Comparison of ENCODE assay signal across 8 cellular contexts in genomic region chr19:10390652-10391286, GRCh38. TPM values are rescaled to one million over a fixed set of nuclear protein-coding genes. Genes with fewer than 3 reads are reported as not detected.
A peak's percentile ranks its signal among the peaks of the same experiment; 100 is the strongest.
DNase-seq lines count a peak whose midpoint lies in the region; ATAC-seq and TF ChIP-seq lines count a peak whose summit lies in the region.

No MANE protein-coding gene starts in this region.

- no peaks in the 10 kb centered on the region for H3K9me3 Mint-ChIP-seq in CD8-positive, alpha-beta T cell
- no peaks in the 10 kb centered on the region for H3K9me3 Mint-ChIP-seq in activated T-cell treated with anti-CD3 and anti-CD28 coated beads, Interleukin-2, amount 50 U/mL, for 24 hours

- no peaks in the 10 kb centered on the region for H3K4me1 ChIP-seq in CD8-positive, alpha-beta T cell (ENCODE audit: insufficient read depth, low read length)
- H3K4me1 ChIP-seq in OCI-LY1 (ENCODE audit: insufficient read depth, low read length, severe bottlenecking) (peaks cover 2% of the 10 kb centered on the region), neuronal stem cell (ENCODE audit: control insufficient read depth in 2 of 2, insufficient read depth in 1 of 2, low read depth in 1 of 2, low read length in 2 of 2) (no peaks in the 10 kb centered on the region)

- no peak overlapping the region for H3K23ac ChIP-seq in neuronal stem cell (ENCODE audit: low read depth, low read length, poor library complexity)

- DNase-seq in CD8-positive, alpha-beta T cell = peak; percentile 31 to 80 (median 64)
- peak in 1 of 2 experiments; percentile 70 for DNase-seq in HL-60 (ENCODE audit: low read depth in 1 of 2, low spot score in 1 of 2)
- peak; percentile 75 for DNase-seq in activated T-cell treated with anti-CD3 and anti-CD28 coated beads, Interleukin-2, amount 50 U/mL, for 24 hours
- peak; percentile 50 for DNase-seq in fibroblast of gingiva (ENCODE audit: low read depth)
- peak; percentile 68 for DNase-seq in neuronal stem cell (ENCODE audit: low spot score)
- DNase-seq in ureter (ENCODE audit: low spot score) = peak; percentile 77
- DNase-seq in cortex of kidney (lab: John Stamatoyannopoulos, UW) = no peak

- no peak overlapping the region for H2AFZ ChIP-seq in OCI-LY1 (ENCODE audit: low read length)
- no peak overlapping the region for H2AFZ ChIP-seq in neuronal stem cell (ENCODE audit: low read length)

- H3K27ac ChIP-seq in CD8-positive, alpha-beta T cell (ENCODE audit: low read depth, low read length) = no peak overlapping the region
- no peak overlapping the region for H3K27ac ChIP-seq in HL-60 (replicated peaks)
- H3K27ac ChIP-seq in OCI-LY1 (ENCODE audit: low read depth, low read length, poor library complexity, severe bottlenecking) = no peak overlapping the region
- no peak overlapping the region for H3K27ac ChIP-seq in neuronal stem cell (replicated peaks; ENCODE audit: low read length)

- no peak overlapping the region for H3K14ac ChIP-seq in neuronal stem cell (ENCODE audit: low read length)

- H3K9ac ChIP-seq in OCI-LY1 (ENCODE audit: low read length) = no peak overlapping the region
- no peak overlapping the region for H3K9ac ChIP-seq in neuronal stem cell (ENCODE audit: low read depth, low read length, poor library complexity)

- H4K8ac ChIP-seq in neuronal stem cell (ENCODE audit: low read depth, low read length) = no peak overlapping the region

- H3F3A ChIP-seq in OCI-LY1 (ENCODE audit: insufficient read depth, low read length) = no peaks in the 10 kb centered on the region

- no peak overlapping the region for H4K91ac ChIP-seq in neuronal stem cell (ENCODE audit: low read depth, low read length, poor library complexity)

- no peaks in the 10 kb centered on the region for H3K79me2 ChIP-seq in OCI-LY1 (ENCODE audit: insufficient read depth, low read length)

- peak; percentile 73 for TF ChIP-seq CTCF in CD8-positive, alpha-beta T cell (IDR thresholded peaks at IDR 0.05)
- TF ChIP-seq CTCF in HL-60 (IDR thresholded peaks at IDR 0.05; ENCODE audit: insufficient read depth, low read length) (peak; percentile 74), OCI-LY1 (IDR thresholded peaks at IDR 0.05; ENCODE audit: low read length) (peak; percentile 86)

- H4K20me1 ChIP-seq in OCI-LY1 (ENCODE audit: insufficient read depth, low read length) = no peaks in the 10 kb centered on the region

- no peaks in the 10 kb centered on the region for H3K79me1 ChIP-seq in neuronal stem cell (ENCODE audit: low read depth, low read length)

- CTCF ChIA-PET in CD8-positive, alpha-beta T cell (lab: Charles Lee) = interaction anchor here (0.6 to 27.5 kb wide), 22 partner anchors 9 to 459 kb away, joined by 3 to 671 read pairs (median 4); partner anchors contain the start of genes ICAM1, ICAM5 and TYK2

- H2AK5ac ChIP-seq in neuronal stem cell (ENCODE audit: low read depth, low read length) = no peak overlapping the region

- intact Hi-C loops in CD8-positive, alpha-beta T cell (cut with DNase I, micrococcal nuclease) = loop anchor here in 1 of 2 experiments (1.0 kb wide), 1 partner anchor 46 kb away; no protein-coding TSS in a partner anchor

- H3K9me2 ChIP-seq in OCI-LY1 (ENCODE audit: low read depth, low read length) = no peaks in the 10 kb centered on the region

- H3K4me3 Mint-ChIP-seq in CD8-positive, alpha-beta T cell = no peak overlapping the region
- H3K4me3 Mint-ChIP-seq in activated T-cell treated with anti-CD3 and anti-CD28 coated beads, Interleukin-2, amount 50 U/mL, for 24 hours = no peak overlapping the region

- no peak overlapping the region for H2BK5ac ChIP-seq in neuronal stem cell (ENCODE audit: low read length)

- no peak overlapping the region for H2BK120ac ChIP-seq in neuronal stem cell (ENCODE audit: low read depth, low read length)

- H2BK15ac ChIP-seq in neuronal stem cell (ENCODE audit: low read length) = no peak overlapping the region

- no peak overlapping the region for H3K4me3 ChIP-seq in CD8-positive, alpha-beta T cell (ENCODE audit: low read depth, low read length)
- H3K4me3 ChIP-seq in HL-60 (replicated peaks; ENCODE audit: insufficient read depth, low read length) = no peak overlapping the region
- H3K4me3 ChIP-seq in OCI-LY1 (ENCODE audit: low read depth, low read length, poor library complexity, severe bottlenecking) = no peak overlapping the region
- H3K4me3 ChIP-seq in neuronal stem cell (ENCODE audit: low read length in 2 of 2) = no peak overlapping the region

- no peak overlapping the region for H2BK12ac ChIP-seq in neuronal stem cell (ENCODE audit: low read length)

- H3K18ac ChIP-seq in neuronal stem cell (ENCODE audit: low read length) = no peak overlapping the region

- H3K27ac Mint-ChIP-seq in CD8-positive, alpha-beta T cell = no peak overlapping the region
- no peak overlapping the region for H3K27ac Mint-ChIP-seq in activated T-cell treated with anti-CD3 and anti-CD28 coated beads, Interleukin-2, amount 50 U/mL, for 24 hours

- H3K9me3 ChIP-seq in CD8-positive, alpha-beta T cell (ENCODE audit: low read length) = no peaks in the 10 kb centered on the region
- no peaks in the 10 kb centered on the region for H3K9me3 ChIP-seq in OCI-LY1 (ENCODE audit: low read length)
- H3K9me3 ChIP-seq in neuronal stem cell (replicated peaks in 1 of 2; ENCODE audit: control insufficient read depth in 2 of 2, insufficient read depth in 1 of 2, low read depth in 1 of 2, low read length in 2 of 2) = peaks cover 0 to 1% of the 10 kb centered on the region in 2 donors

- WGBS in neuronal stem cell (ENCODE audit: extremely low coverage in 2 of 2, insufficient read length in 2 of 2, insufficient replicate concordance in 1 of 2), 2 donors = no CpG with 5 or more reads among the region's 9 CpGs

- H3K4me1 Mint-ChIP-seq in CD8-positive, alpha-beta T cell (ENCODE audit: low read depth) = peaks cover 5% of the 10 kb centered on the region
- H3K4me1 Mint-ChIP-seq in activated T-cell treated with anti-CD3 and anti-CD28 coated beads, Interleukin-2, amount 50 U/mL, for 24 hours (ENCODE audit: low read depth) = peaks cover 4% of the 10 kb centered on the region

- H3K4me2 ChIP-seq in OCI-LY1 (ENCODE audit: low read length) (no peak overlapping the region), neuronal stem cell (ENCODE audit: insufficient read depth, low read length, poor library complexity, severe bottlenecking) (no peak overlapping the region)

- H3K36me3 Mint-ChIP-seq in CD8-positive, alpha-beta T cell = peaks cover 47% of the 10 kb centered on the region
- peaks cover 62% of the 10 kb centered on the region for H3K36me3 Mint-ChIP-seq in activated T-cell treated with anti-CD3 and anti-CD28 coated beads, Interleukin-2, amount 50 U/mL, for 24 hours (ENCODE audit: low read depth)

- H3K27me3 ChIP-seq in CD8-positive, alpha-beta T cell (ENCODE audit: insufficient read depth, low read length) = no peaks in the 10 kb centered on the region
- H3K27me3 ChIP-seq in HL-60 (ENCODE audit: insufficient read depth, poor library complexity, severe bottlenecking) (no peaks in the 10 kb centered on the region), OCI-LY1 (ENCODE audit: insufficient read depth, low read length) (no peaks in the 10 kb centered on the region), neuronal stem cell (ENCODE audit: control insufficient read depth in 3 of 3, insufficient read depth in 3 of 3, low read depth in 1 of 3, low read length in 3 of 3) (no peaks in the 10 kb centered on the region)

- H3K27me3 Mint-ChIP-seq in CD8-positive, alpha-beta T cell (ENCODE audit: low read depth) = no peaks in the 10 kb centered on the region
- no peaks in the 10 kb centered on the region for H3K27me3 Mint-ChIP-seq in activated T-cell treated with anti-CD3 and anti-CD28 coated beads, Interleukin-2, amount 50 U/mL, for 24 hours

- POLR2A ChIA-PET in CD8-positive, alpha-beta T cell (lab: Charles Lee) = interaction anchor here (1.5 to 2.3 kb wide), 2 partner anchors 110 to 120 kb away, joined by 3 to 20 read pairs; partner anchors contain the start of gene ICAM1

- peaks cover 20% of the 10 kb centered on the region for H3K36me3 ChIP-seq in CD8-positive, alpha-beta T cell (ENCODE audit: insufficient read depth, low read length)
- peaks cover 42% of the 10 kb centered on the region for H3K36me3 ChIP-seq in OCI-LY1 (ENCODE audit: insufficient read depth, low read length)
- H3K36me3 ChIP-seq in neuronal stem cell (replicated peaks in 1 of 2; ENCODE audit: control insufficient read depth in 2 of 2, insufficient read depth in 2 of 2, low read length in 2 of 2) = peaks cover 26 to 57% of the 10 kb centered on the region in 2 donors

- ATAC-seq in CD8-positive, alpha-beta T cell = peak; percentile 57

- H3K4ac ChIP-seq in neuronal stem cell (ENCODE audit: low read length) = no peak overlapping the region

RNA-seq across cellular contexts. Expression of gene TYK2, which starts 10.4 kb away (rescaled TPM):
- 100 to 1,000 TPM; 244 to 250 TPM for total RNA-seq in CD8-positive, alpha-beta T cell
- 31.5 TPM for polyA plus RNA-seq in neuronal stem cell (2013, experiment 1 of 2)
- 29.4 TPM for polyA plus RNA-seq in neuronal stem cell (2013, experiment 2 of 2)
- 142 TPM for total RNA-seq in ureter

RNA-seq across cellular contexts. Expression of gene CDC37, which starts 12.6 kb away (rescaled TPM):
- total RNA-seq in CD8-positive, alpha-beta T cell = 100 to 1,000 TPM; 195 to 196 TPM
- polyA plus RNA-seq in neuronal stem cell (2013, experiment 1 of 2) = 93.1 TPM
- 91.5 TPM for polyA plus RNA-seq in neuronal stem cell (2013, experiment 2 of 2)
- 192 TPM for total RNA-seq in ureter

RNA-seq across cellular contexts. Expression of gene PDE4A, which starts 29.6 kb away (rescaled TPM):
- total RNA-seq in CD8-positive, alpha-beta T cell = 10 to 100 TPM; 21.1 to 23.6 TPM
- 3.9 TPM for polyA plus RNA-seq in neuronal stem cell (2013, experiment 1 of 2)
- polyA plus RNA-seq in neuronal stem cell (2013, experiment 2 of 2) = 4.1 TPM
- 9.4 TPM for total RNA-seq in ureter

RNA-seq across cellular contexts. Expression of gene ICAM3, which starts 51.3 kb away (rescaled TPM):
- total RNA-seq in CD8-positive, alpha-beta T cell = 100 to 1,000 TPM; 134 to 140 TPM
- 1.3 TPM for polyA plus RNA-seq in neuronal stem cell (2013, experiment 1 of 2)
- polyA plus RNA-seq in neuronal stem cell (2013, experiment 2 of 2) = 1.5 TPM
- 8.7 TPM for total RNA-seq in ureter

RNA-seq across cellular contexts. Expression of gene RAVER1, which starts 57.4 kb away (rescaled TPM):
- 10 to 100 TPM; 33.3 to 33.6 TPM for total RNA-seq in CD8-positive, alpha-beta T cell
- polyA plus RNA-seq in neuronal stem cell (2013, experiment 1 of 2) = 44.6 TPM
- polyA plus RNA-seq in neuronal stem cell (2013, experiment 2 of 2) = 45.3 TPM
- total RNA-seq in ureter = 41.7 TPM
